Comparison of ENCODE assay signal across 8 cellular contexts in the genomic region with DNA sequence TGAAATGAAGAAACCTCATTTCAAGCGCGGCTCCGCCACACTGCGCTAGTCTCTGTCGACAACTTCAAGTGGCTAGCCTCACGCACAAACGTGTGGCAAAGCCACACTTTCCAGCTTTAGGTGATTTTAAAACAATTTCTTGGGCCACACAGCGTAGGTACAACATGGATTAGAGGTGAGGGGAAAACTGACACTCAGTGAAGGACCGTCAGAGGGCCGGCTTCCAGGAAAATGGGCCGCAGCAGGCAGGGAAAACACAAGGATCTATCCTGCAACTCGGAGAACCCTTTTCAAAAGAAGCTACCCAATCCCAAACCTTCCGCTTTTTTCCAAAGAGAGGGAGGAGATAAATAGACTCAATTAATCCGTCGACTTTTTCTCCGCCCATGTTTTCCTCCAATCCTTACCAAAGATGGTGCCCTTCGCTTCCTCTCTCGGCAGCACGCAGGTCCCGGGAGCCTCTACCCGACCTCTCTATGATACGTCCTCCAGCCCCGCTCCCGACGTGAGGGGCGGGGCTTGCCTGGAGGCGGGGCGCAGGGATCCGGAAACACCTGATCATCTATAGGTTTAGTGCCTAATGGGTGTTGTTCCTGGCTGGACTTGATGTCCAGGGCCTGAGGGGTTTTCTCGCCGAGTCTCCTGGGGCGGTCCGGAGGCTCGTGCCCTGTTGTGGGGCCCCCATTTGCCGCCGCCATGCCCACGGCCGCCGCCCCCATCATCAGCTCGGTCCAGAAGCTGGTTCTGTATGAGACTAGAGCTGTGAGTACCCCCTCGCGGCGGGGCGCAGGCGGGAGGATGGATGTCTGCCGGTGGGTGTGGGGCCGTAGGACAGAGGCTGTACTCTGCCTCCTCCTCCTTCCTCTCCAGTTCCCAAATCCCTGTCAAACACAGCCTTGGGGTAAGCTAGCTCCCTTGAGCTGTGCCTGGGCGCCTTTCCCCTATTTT. TPM values are rescaled to one million over a fixed set of nuclear protein-coding genes. Genes with fewer than 3 reads are reported as not detected.
DNase-seq lines count a peak whose midpoint lies in the region; ATAC-seq, FAIRE-seq and TF ChIP-seq lines count a peak whose summit lies in the region.

A gene (minus strand): TSS at position 463 of the 948 bp plus-strand sequence. CDS start 15,457 bp downstream, outside the sequence.
A gene (plus strand): TSS at position 557 of the 948 bp plus-strand sequence. CDS start 140 bp downstream, at position 697.

- H3K27me3 ChIP-seq in iPS-18a (ENCODE audit: control insufficient read depth, insufficient read depth, low read length) (no peaks in the 10 kb centered on the region), skeletal muscle satellite cell (ENCODE audit: control insufficient read depth, insufficient read depth, low read length) (no peaks in the 10 kb centered on the region)

- H3K36me3 ChIP-seq in iPS-18a (ENCODE audit: control insufficient read depth, low read depth, low read length) = no peaks in the 10 kb centered on the region
- H3K36me3 ChIP-seq in skeletal muscle satellite cell (ENCODE audit: insufficient read depth, low read length) = no peaks in the 10 kb centered on the region

- peak within 1 kb of the TSS; percentile 89 for H3K4me2 ChIP-seq in skeletal muscle satellite cell (ENCODE audit: low read length)

- peak; percentile 97 for FAIRE-seq in A204.1 (lab: Jason Lieb, UNC)

- DNase-seq in NCI-H2107 treated with DMSO at 0.1 percent for 48 hours (lab: John Stamatoyannopoulos, UW; ENCODE audit: unreplicated experiment) = peak; percentile 96
- DNase-seq in UCSD-AML1 (lab: John Stamatoyannopoulos, UW; ENCODE audit: unreplicated experiment) = peak; percentile 93
- DNase-seq in brain pericyte (ENCODE audit: low read depth, low spot score) = peak; percentile 67

- H3K9me3 ChIP-seq in iPS-18a (ENCODE audit: control insufficient read depth, low read depth, low read length) = no peaks in the 10 kb centered on the region
- no peaks in the 10 kb centered on the region for H3K9me3 ChIP-seq in skeletal muscle satellite cell (replicated peaks; ENCODE audit: low read length)

- H3K27ac ChIP-seq in iPS-18a (ENCODE audit: low read length) = peak within 1 kb of the TSS; percentile 89

- H3K9ac ChIP-seq in iPS-18a (ENCODE audit: low read length) (peak within 1 kb of the TSS; percentile 86), skeletal muscle satellite cell (ENCODE audit: low read depth, low read length) (peak within 1 kb of the TSS; percentile 88)

- H3K4me3 ChIP-seq in iPS-18a (ENCODE audit: low read length) (peak within 1 kb of the TSS; percentile 98), skeletal muscle satellite cell (ENCODE audit: low read length) (peak within 1 kb of the TSS; percentile 87)

- H3K4me1 ChIP-seq in iPS-18a (ENCODE audit: control insufficient read depth, low read depth, low read length) (peaks cover 6% of the 10 kb centered on the region), skeletal muscle satellite cell (ENCODE audit: control insufficient read depth, insufficient read depth, low read length) (peaks cover 16% of the 10 kb centered on the region)

- TF ChIP-seq POLR2A in GM18526 (IDR thresholded peaks at IDR 0.05; ENCODE audit: extremely low read depth, insufficient read length) = peak; percentile 62

- peak; percentile 95 for ATAC-seq in HG03066 (IDR thresholded peaks at IDR 0.05; ENCODE audit: low read depth, unreplicated experiment)

RNA-seq across cellular contexts. Expression of the first gene that starts in this region (rescaled TPM):
- 1.5 and 3.5 TPM in 2 replicates for total RNA-seq in skeletal muscle satellite cell (2012; rRNA removed)

RNA-seq across cellular contexts. Expression of the second gene that starts in this region (rescaled TPM):
- total RNA-seq in skeletal muscle satellite cell (2012; rRNA removed) = 12.2 and 15.7 TPM in 2 replicates

Comparison
In these comparisons a context has a peak if more than half of its experiments do, and no peak if none do; other contexts are left out.
1. Peak in every context shown above with its lines: DNase-seq, ATAC-seq, H3K4me3 ChIP-seq and H3K27ac ChIP-seq.